8 cellular contexts compared by ENCODE assay signal in the genomic region with DNA sequence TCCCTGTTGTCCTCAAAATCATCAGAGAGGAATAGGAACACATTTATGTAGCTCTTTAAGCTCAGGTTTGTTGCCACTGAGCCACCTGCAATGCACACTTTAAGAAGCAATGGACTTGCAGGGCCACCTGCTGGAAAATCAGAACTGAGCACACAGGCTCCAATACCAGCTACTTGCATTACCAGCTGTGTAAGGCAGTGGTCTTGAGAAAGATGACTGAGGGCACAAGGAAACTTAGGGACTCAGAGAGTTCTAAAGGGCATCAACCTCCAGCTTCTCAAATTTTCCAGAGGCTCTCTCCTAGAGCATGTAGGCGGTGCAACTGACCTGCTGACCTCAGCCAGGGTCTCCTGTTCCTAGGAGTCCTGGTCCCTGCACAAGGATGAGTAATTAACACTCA. TPM values are rescaled to one million over a fixed set of nuclear protein-coding genes. Genes with fewer than 3 reads are reported as not detected.
DNase-seq lines count a peak whose midpoint lies in the region; ATAC-seq and TF ChIP-seq lines count a peak whose summit lies in the region.

No MANE protein-coding gene starts in this region.

- H3K9ac ChIP-seq in fibroblast of lung (ENCODE audit: insufficient read depth, low read length) = no peak overlapping the region

- no peaks in the 10 kb centered on the region for H3K36me3 ChIP-seq in fibroblast of lung (ENCODE audit: control insufficient read depth, insufficient read depth, low read length)

- H2AFZ ChIP-seq in fibroblast of lung (ENCODE audit: low read length) = no peak overlapping the region

- H3K27me3 ChIP-seq in fibroblast of lung (ENCODE audit: control insufficient read depth, insufficient read depth, low read length) = peaks cover 9% of the 10 kb centered on the region

- H3K9me3 ChIP-seq in fibroblast of lung (ENCODE audit: control insufficient read depth, insufficient read depth, low read depth, low read length) = no peaks in the 10 kb centered on the region

- ATAC-seq in HG03103 (IDR thresholded peaks at IDR 0.05; ENCODE audit: low read depth, unreplicated experiment) (peak; percentile 19), HG02610 (IDR thresholded peaks at IDR 0.05; ENCODE audit: unreplicated experiment) (no peak)

- peaks cover 12% of the 10 kb centered on the region for H3K79me2 ChIP-seq in fibroblast of lung (ENCODE audit: control insufficient read depth, insufficient read depth, low read length)

- no peaks in the 10 kb centered on the region for H3K4me1 ChIP-seq in fibroblast of lung (ENCODE audit: control insufficient read depth, extremely low read depth, insufficient read depth, low read length)

- DNase-seq in GM12864 (ENCODE audit: low read depth) = peak; percentile 65
- DNase-seq in NCI-H526 (lab: John Stamatoyannopoulos, UW) = peak; percentile 74 to 88
- peak; percentile 60 for DNase-seq in activated CD8-positive, alpha-beta memory T cell treated with anti-CD3 and anti-CD28 coated beads, Interleukin-2, amount 50 U/mL, for 4 hours
- DNase-seq in fibroblast of lung (ENCODE audit: low read depth in 2 of 2) = peak; percentile 41 to 67
- DNase-seq in putamen (ENCODE audit: low spot score) = peak; percentile 64
- DNase-seq in NCI-H187 treated with DMSO at 0.1 percent for 48 hours (lab: John Stamatoyannopoulos, UW) = no peak

- no peak overlapping the region for H3K4me2 ChIP-seq in fibroblast of lung (ENCODE audit: extremely low read depth, insufficient read depth, low read length)

- H3K27ac ChIP-seq in fibroblast of lung (ENCODE audit: insufficient read depth, low read length) = no peak overlapping the region

- H4K20me1 ChIP-seq in fibroblast of lung (ENCODE audit: control insufficient read depth, extremely low read depth, insufficient read depth, low read length) = no peaks in the 10 kb centered on the region

- TF ChIP-seq CTCF in GM12864 (IDR thresholded peaks at IDR 0.05; ENCODE audit: low read depth, low read length, missing control alignments) (peak; percentile 71), fibroblast of lung (conservative IDR thresholded peaks at IDR 0.05 in 1 of 2, IDR thresholded peaks at IDR 0.05 in 1 of 2; ENCODE audit: low read depth in 1 of 2, low read length in 2 of 2) (peak; percentile 24 to 27)

- H3K4me3 ChIP-seq in GM12864 (ENCODE audit: low read depth, low read length) (no peak overlapping the region), fibroblast of lung (replicated peaks in 1 of 4; ENCODE audit: control extremely low read depth in 1 of 4, insufficient read depth in 1 of 4, low read depth in 3 of 4, low read length in 4 of 4) (no peak overlapping the region)

RNA-seq across cellular contexts. Expression of gene CNDP2, which starts 2.5 kb away (rescaled TPM):
- total RNA-seq in fibroblast of lung = 40.8 and 41.8 TPM in 2 replicates
- polyA plus RNA-seq in fibroblast of lung = 69.8 and 117 TPM in 2 replicates
- polyA plus RNA-seq in fibroblast of lung (2012) = 75.8 and 115 TPM in 2 replicates
- polyA minus RNA-seq in fibroblast of lung (ENCODE audit: low replicate concordance) = 53.4 and 105 TPM in 2 replicates

RNA-seq across cellular contexts. Expression of gene DIPK1C, which starts 36.6 kb away (rescaled TPM):
- not detected in 2 replicates for total RNA-seq in fibroblast of lung
- not detected in 2 replicates for polyA plus RNA-seq in fibroblast of lung
- not detected in 2 replicates for polyA plus RNA-seq in fibroblast of lung (2012)
- polyA minus RNA-seq in fibroblast of lung (ENCODE audit: low replicate concordance) = not detected in 2 replicates

RNA-seq across cellular contexts. Expression of gene CNDP1, which starts 40.6 kb away (rescaled TPM):
- total RNA-seq in fibroblast of lung = not detected in 2 replicates
- not detected in 2 replicates for polyA plus RNA-seq in fibroblast of lung
- not detected in 2 replicates for polyA plus RNA-seq in fibroblast of lung (2012)
- polyA minus RNA-seq in fibroblast of lung (ENCODE audit: low replicate concordance) = not detected in 2 replicates
